1 cellular context compared by ENCODE assay signal in genomic region chr19:30334841-30335240, GRCh38.
TF ChIP-seq lines count a peak whose summit lies in the region.

No MANE protein-coding gene starts in this region.

TF ChIP-seq in HepG2, 621 proteins besides CTCF, POLR2A, EP300 and RAD21 (continued from another document):
- TF ChIP-seq THAP9 (CRISPR knock-in tag; IDR thresholded peaks at IDR 0.05; ENCODE audit: borderline replicate concordance): no peak
- no peak for TF ChIP-seq ZNF280B (CRISPR knock-in tag; IDR thresholded peaks at IDR 0.05; ENCODE audit: borderline replicate concordance)
- no peak for TF ChIP-seq ZNF512 (CRISPR knock-in tag; IDR thresholded peaks at IDR 0.05)
- no peak for TF ChIP-seq PTBP1 (IDR thresholded peaks at IDR 0.05; ENCODE audit: low read depth, low read length, poor library complexity, severe bottlenecking)
- no peak for TF ChIP-seq ZNF7 (CRISPR knock-in tag; IDR thresholded peaks at IDR 0.05)
- no peak for TF ChIP-seq ZNF674 (CRISPR knock-in tag; IDR thresholded peaks at IDR 0.05; ENCODE audit: low read depth)
- TF ChIP-seq ZNF687 (CRISPR knock-in tag; IDR thresholded peaks at IDR 0.05): no peak
- TF ChIP-seq HOXA7 (CRISPR knock-in tag; IDR thresholded peaks at IDR 0.05): no peak
